In the genomic region with DNA sequence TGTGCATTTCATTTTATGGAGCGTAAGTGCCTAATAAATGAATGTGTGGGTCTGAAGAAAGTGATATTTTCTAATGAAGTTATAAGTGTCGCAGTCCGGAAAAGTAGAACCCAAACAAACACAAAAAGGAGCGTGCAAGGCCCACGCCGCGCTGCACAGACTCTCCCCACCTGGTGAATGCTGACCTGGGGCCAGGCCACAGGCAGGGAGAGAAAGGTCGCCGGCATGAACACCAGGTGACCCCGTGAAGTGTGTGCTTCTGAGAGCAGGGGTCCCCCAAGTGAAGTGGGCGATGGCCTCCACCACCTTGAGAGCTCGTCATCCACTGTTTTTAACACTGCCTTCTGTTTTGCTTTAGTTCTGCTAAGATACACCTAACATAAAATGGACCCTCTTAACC, we compare ENCODE assay signal across 26 cellular contexts.
"Had no signal": no experiment of that assay in that cellular context is flagged by ENCODE, and none has a peak within 500 bp of the region (broad histone marks: within the 10 kb centered on the region; RNA-seq: fewer than 3 reads in every experiment).

No MANE protein-coding gene starts in this region.

- DNase-seq: stimulated activated CD4-positive, alpha-beta T cell treated with anti-CD3 and anti-CD28 coated beads, Interleukin-2, amount 100 ng/mL, for 48 hours; stimulated activated CD4-positive, alpha-beta T cell treated with anti-CD3 and anti-CD28 coated beads, Interleukin-4, amount 100 ng/mL, for 1 hour; stimulated activated CD4-positive, alpha-beta T cell treated with anti-CD3 and anti-CD28 coated beads, Interleukin-4, amount 100 ng/mL, for 24 hours; stimulated activated CD4-positive, alpha-beta T cell treated with anti-CD3 and anti-CD28 coated beads, Interleukin-4, amount 100 ng/mL, for 4 hours; stimulated activated CD8-positive, alpha-beta memory T cell treated with anti-CD3 and anti-CD28 coated beads, Interleukin-4, amount 100 ng/mL, for 48 hours; stimulated activated naive B cell treated with anti-CD40 and anti-IgM and Interleukin-4, amounts not matched to agents 10 μg/mL and 1 μg/mL and 100 μg/mL, for 72 hours; stimulated activated naive CD4-positive, alpha-beta T cell; stimulated activated naive CD4-positive, alpha-beta T cell treated with Interleukin-2 at 50 U/mL for 16 hours; stimulated activated naive CD8-positive, alpha-beta T cell treated with anti-CD3 and anti-CD28 coated beads, Interleukin-15, amount 100 ng/mL, for 72 hours; stimulated activated naive CD8-positive, alpha-beta T cell treated with anti-CD3 and anti-CD28 coated beads, Interleukin-15, Interleukin-2, amounts not matched to agents 100 U/mL and 50 U/mL, for 24 hours; stomach; substantia nigra; testis; thyroid gland; tibial artery; transverse colon; trophoblast cell; upper lobe of right lung; uterus had no signal

- H3K4me1 ChIP-seq: upper lobe of right lung, uterus had no signal

- ATAC-seq: stimulated activated effector memory CD8-positive, alpha-beta T cell treated with anti-CD3 and anti-CD28 coated beads, Interleukin-12 subunit alpha, Interleukin-12 subunit beta, amount 100 ng/mL, for 72 hours; stimulated activated memory B cell treated with anti-CD40 and anti-IgM and Interleukin-4, amounts not matched to agents 10 μg/mL and 1 μg/mL and 100 μg/mL, for 72 hours; stimulated activated naive B cell treated with anti-CD40 and anti-IgM and Interleukin-4, amounts not matched to agents 10 μg/mL and 1 μg/mL and 100 μg/mL, for 72 hours; stimulated activated naive CD8-positive, alpha-beta T cell treated with anti-CD3 and anti-CD28 coated beads, Interleukin-15, amount 100 ng/mL, for 72 hours; stimulated activated naive CD8-positive, alpha-beta T cell treated with anti-CD3 and anti-CD28 coated beads, Interleukin-15, Interleukin-2, amounts not matched to agents 100 U/mL and 50 U/mL, for 24 hours; upper lobe of right lung had no signal

- H3K27me3 ChIP-seq: testis, thyroid gland, tibial artery, tibial nerve, transverse colon, upper lobe of left lung, upper lobe of right lung, uterus, vagina had no signal

- H3K4me3 ChIP-seq: stomach, suprapubic skin, testis, thoracic aorta, thyroid gland, tibial artery, tibial nerve, transverse colon, upper lobe of left lung, upper lobe of right lung, uterus, vagina had no signal

- H3K9me3 ChIP-seq: stomach, suprapubic skin, testis, thoracic aorta, thyroid gland, tibial artery, tibial nerve, transverse colon, upper lobe of left lung, upper lobe of right lung, uterus, vagina had no signal

- H3K27ac ChIP-seq: suprapubic skin, testis, thyroid gland, tibial nerve, transverse colon, upper lobe of left lung, upper lobe of right lung, uterus, vagina had no signal

- H3K36me3 ChIP-seq: stomach, suprapubic skin, thoracic aorta, thyroid gland, tibial artery, tibial nerve, transverse colon, upper lobe of left lung, upper lobe of right lung, uterus, vagina had no signal
